35 cellular contexts compared by ENCODE assay signal in genomic region chr1:83087851-83088250, GRCh38.
"Had no signal": no experiment of that assay in that cellular context is flagged by ENCODE, and none has a peak within 500 bp of the region (broad histone marks: within the 10 kb centered on the region; RNA-seq: fewer than 3 reads in every experiment).

No MANE protein-coding gene starts in this region.

- DNase-seq: Karpas-422, Kasumi-1, KBM-7, KG1, MG63, MM.1S, MV-4-11, NCI-H1048, NCI-H1092, NCI-H1092 treated with DMSO at 0.1 percent for 48 hours, NCI-H1105, NCI-H1105 treated with DMSO at 0.1 percent for 48 hours, NCI-H1417, NCI-H1417 treated with DMSO at 0.1 percent for 48 hours, NCI-H1436, NCI-H1436 treated with DMSO at 0.1 percent for 48 hours, NCI-H146, NCI-H1694, NCI-H1694 treated with DMSO at 0.1 percent for 48 hours, NCI-H187, NCI-H187 treated with DMSO at 0.1 percent for 48 hours, NCI-H1930, NCI-H2029, NCI-H2029 treated with DMSO at 0.1 percent for 48 hours, NCI-H2081, NCI-H2081 treated with DMSO at 0.1 percent for 48 hours, NCI-H2107, NCI-H2171, NCI-H2171 treated with DMSO at 0.1 percent for 48 hours, NCI-H2227 treated with DMSO at 0.1 percent for 48 hours, NCI-H226, NCI-H345, NCI-H446, NCI-H446 treated with DMSO at 0.1 percent for 48 hours had no signal

- H3K9me3 ChIP-seq: MG63 had no signal

- H3K9ac ChIP-seq: KMS-11 had no signal

- H3K36me3 ChIP-seq: MG63 had no signal

- H3K27ac ChIP-seq: KMS-11 had no signal

- H3K4me3 ChIP-seq: MG63 had no signal

- H3K4me2 ChIP-seq: KMS-11 had no signal

- H3K27me3 ChIP-seq: MG63 had no signal
